17 cellular contexts compared by ENCODE assay signal in genomic region chr10:74934100-74934812, GRCh38.
"Had no signal": no experiment of that assay in that cellular context is flagged by ENCODE, and none has a peak within 500 bp of the region (broad histone marks: within the 10 kb centered on the region; RNA-seq: fewer than 3 reads in every experiment).

No MANE protein-coding gene starts in this region.

- H3K27ac ChIP-seq: adrenal gland, body of pancreas, upper lobe of left lung, VCaP had no signal

- H3K4me3 ChIP-seq: adrenal gland, body of pancreas, upper lobe of left lung had no signal

- DNase-seq: activated CD4-positive, alpha-beta T cell treated with anti-CD3 and anti-CD28 coated beads for 36 hours; activated CD8-positive, alpha-beta memory T cell treated with anti-CD3 and anti-CD28 coated beads, Interleukin-2, amount 50 U/mL, for 48 hours; activated CD8-positive, alpha-beta T cell treated with anti-CD3 and anti-CD28 coated beads, Interleukin-2, amount 10 ng/mL, durations not matched to agents 7 days and 5 days; activated naive CD4-positive, alpha-beta T cell treated with anti-CD3 and anti-CD28 coated beads, Interleukin-2, amount 50 U/mL, for 16 hours; adrenal gland; body of pancreas; endodermal cell; head of caudate nucleus; islet precursor cell; stimulated activated CD4-positive, alpha-beta T cell treated with anti-CD3 and anti-CD28 coated beads, Interleukin-12 subunit alpha, Interleukin-12 subunit beta, amount 100 ng/mL, for 4 hours; stimulated activated naive CD4-positive, alpha-beta T cell treated with Interleukin-2 at 50 U/mL for 16 hours; upper lobe of left lung had no signal

- H3K36me3 ChIP-seq: adrenal gland, upper lobe of left lung had no signal

- ATAC-seq: activated CD4-positive, alpha-beta T cell treated with anti-CD3 and anti-CD28 coated beads for 36 hours; activated CD8-positive, alpha-beta T cell treated with anti-CD3 and anti-CD28 coated beads, Interleukin-2, amount 10 ng/mL, durations not matched to agents 7 days and 5 days; body of pancreas; left lobe of liver had no signal

- H3K27me3 Mint-ChIP-seq: activated CD4-positive, alpha-beta T cell treated with anti-CD3 and anti-CD28 coated beads for 36 hours; central memory CD8-positive, alpha-beta T cell had no signal

- H3K9me3 ChIP-seq: adrenal gland, body of pancreas, upper lobe of left lung had no signal

- H3K27ac Mint-ChIP-seq: activated CD4-positive, alpha-beta T cell treated with anti-CD3 and anti-CD28 coated beads for 36 hours; activated CD8-positive, alpha-beta T cell treated with anti-CD3 and anti-CD28 coated beads, Interleukin-2, amount 10 ng/mL, durations not matched to agents 7 days and 5 days; activated T-helper 1 cell treated with anti-CD3 and anti-CD28 coated beads, Interleukin-12 subunit alpha, Interleukin-12 subunit beta, Interleukin-2, Interleukin-4 antibody, amounts not matched to agents 30 ng/mL and 10 ng/mL and 1 ng/mL, durations not matched to agents 14 hours and 24 hours and 36 hours; endodermal cell had no signal

- H3K4me3 Mint-ChIP-seq: activated CD4-positive, alpha-beta T cell treated with anti-CD3 and anti-CD28 coated beads for 36 hours; activated CD8-positive, alpha-beta T cell treated with anti-CD3 and anti-CD28 coated beads, Interleukin-2, amount 10 ng/mL, durations not matched to agents 7 days and 5 days; activated T-helper 1 cell treated with anti-CD3 and anti-CD28 coated beads, Interleukin-12 subunit alpha, Interleukin-12 subunit beta, Interleukin-2, Interleukin-4 antibody, amounts not matched to agents 30 ng/mL and 10 ng/mL and 1 ng/mL, durations not matched to agents 14 hours and 24 hours and 36 hours; central memory CD8-positive, alpha-beta T cell; endodermal cell; neural crest cell had no signal

- H3K9me3 Mint-ChIP-seq: activated T-helper 1 cell treated with anti-CD3 and anti-CD28 coated beads, Interleukin-12 subunit alpha, Interleukin-12 subunit beta, Interleukin-2, Interleukin-4 antibody, amounts not matched to agents 30 ng/mL and 10 ng/mL and 1 ng/mL, durations not matched to agents 14 hours and 24 hours and 36 hours; central memory CD8-positive, alpha-beta T cell; endodermal cell; neural crest cell had no signal

- H3K27me3 ChIP-seq: adrenal gland, body of pancreas, upper lobe of left lung had no signal
